In genomic region chr16:30997000-30997886, GRCh38 we compare ENCODE assay signal across 1 cellular context.
TF ChIP-seq lines count a peak whose summit lies in the region.

No MANE protein-coding gene starts in this region.

TF ChIP-seq in HEK293, 187 proteins besides CTCF, POLR2A, EP300 and RAD21 (continued from another document):
- TF ChIP-seq PRDM10 (tag by site-specific recombination; IDR thresholded peaks at IDR 0.05) (peak; percentile 96), ZNF560 (tag by site-specific recombination; IDR thresholded peaks at IDR 0.05; ENCODE audit: borderline replicate concordance) (no peak), ZNF324 (tag by site-specific recombination; IDR thresholded peaks at IDR 0.05) (no peak), ZNF596 (tag by site-specific recombination; IDR thresholded peaks at IDR 0.05) (no peak), OVOL3 (tag by site-specific recombination; IDR thresholded peaks at IDR 0.05) (no peak), ZNF701 (tag by site-specific recombination; IDR thresholded peaks at IDR 0.05) (no peak)
